In the genomic region with DNA sequence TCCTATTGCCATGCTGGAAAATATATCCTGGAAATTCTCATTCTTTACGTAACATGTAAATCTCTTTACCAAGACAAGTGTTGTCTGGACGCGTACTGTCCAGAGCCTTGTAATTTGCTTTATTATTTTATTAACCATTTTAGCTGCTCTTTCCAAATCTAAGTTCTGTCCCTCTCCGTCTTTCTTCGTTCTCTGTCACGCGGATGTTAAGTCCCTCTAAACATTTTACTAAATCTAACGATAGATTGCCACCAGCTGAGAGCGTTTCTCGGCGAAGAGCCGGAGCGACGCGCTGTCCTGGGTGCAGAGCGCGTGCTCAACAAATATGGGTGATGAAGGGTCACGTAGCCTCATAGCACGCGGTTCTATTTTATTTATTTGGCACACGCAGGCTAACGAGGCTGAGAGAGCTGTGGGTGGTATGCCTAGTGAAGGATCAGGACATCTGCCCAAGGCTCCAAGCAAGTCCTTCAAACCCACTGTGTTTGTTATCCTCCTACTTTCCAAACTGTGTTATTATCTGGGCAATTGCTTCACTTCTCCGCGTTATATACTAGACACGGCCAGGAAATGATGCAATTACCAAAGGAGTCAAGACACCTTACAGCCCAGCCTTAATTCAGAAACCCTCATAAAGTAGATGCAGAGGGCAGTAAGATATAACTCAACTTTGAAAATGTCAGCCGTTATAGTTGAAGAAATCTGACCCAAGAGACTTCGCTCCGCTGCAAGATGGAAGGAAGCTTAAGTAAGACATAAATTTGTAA, we compare ENCODE assay signal across 8 cellular contexts. TPM values are rescaled to one million over a fixed set of nuclear protein-coding genes. Genes with fewer than 3 reads are reported as not detected.
DNase-seq lines count a peak whose midpoint lies in the region; ATAC-seq lines count a peak whose summit lies in the region.

No MANE protein-coding gene starts in this region.

- peaks cover 9% of the 10 kb centered on the region for H3K36me3 Mint-ChIP-seq in activated naive CD8-positive, alpha-beta T cell treated with anti-CD3 and anti-CD28 coated beads for 36 hours

- H3K27me3 Mint-ChIP-seq in activated naive CD8-positive, alpha-beta T cell treated with anti-CD3 and anti-CD28 coated beads for 36 hours: no peaks in the 10 kb centered on the region

- H3K27me3 ChIP-seq in HAP-1 (ENCODE audit: low read depth): no peaks in the 10 kb centered on the region

- intact Hi-C loops in left cardiac atrium (cut with DNase I): loop anchor here (2.0 to 10.0 kb wide), 3 partner anchors 174 to 192 kb away; a partner anchor contains a TSS

- peak; percentile 89 to 91 for ATAC-seq in left cardiac atrium

- in situ Hi-C loops in HAP-1 (cut with MboI; ENCODE audit: low sequenced_read_pairs): loop anchor here (10.0 kb wide), 1 partner anchor 174 kb away; a partner anchor contains a TSS

- H3K4me3 ChIP-seq in GM08714 (ENCODE audit: low read length) (peak overlapping the region; percentile 98), HAP-1 (peak overlapping the region; percentile 44)

- no peaks in the 10 kb centered on the region for H3K9me3 ChIP-seq in HAP-1

- H3K36me3 ChIP-seq in HAP-1 (replicated peaks): no peaks in the 10 kb centered on the region

- no peak overlapping the region for H3K27ac Mint-ChIP-seq in activated naive CD8-positive, alpha-beta T cell treated with anti-CD3 and anti-CD28 coated beads for 36 hours

- H3K4me1 Mint-ChIP-seq in activated naive CD8-positive, alpha-beta T cell treated with anti-CD3 and anti-CD28 coated beads for 36 hours: peaks cover 12% of the 10 kb centered on the region

- peak; percentile 66 for DNase-seq in HAP-1 (ENCODE audit: low spot score in 2 of 2)
- DNase-seq in M059J (ENCODE audit: low read depth): peak; percentile 75
- peak; percentile 89 for DNase-seq in SIG-M5 treated with dmso at 0.1 percent for 504 hours (lab: John Stamatoyannopoulos, UW; ENCODE audit: unreplicated experiment)
- peak; percentile 60 for DNase-seq in activated naive CD8-positive, alpha-beta T cell treated with anti-CD3 and anti-CD28 coated beads for 36 hours
- peak; percentile 51 for DNase-seq in left cardiac atrium
- DNase-seq in putamen (ENCODE audit: low spot score): peak; percentile 72
- DNase-seq in cortex of kidney (lab: John Stamatoyannopoulos, UW): no peak

- no peak overlapping the region for H3K4me3 Mint-ChIP-seq in activated naive CD8-positive, alpha-beta T cell treated with anti-CD3 and anti-CD28 coated beads for 36 hours

- H3K4me1 ChIP-seq in HAP-1: peaks cover 20% of the 10 kb centered on the region

- H3K9me3 Mint-ChIP-seq in activated naive CD8-positive, alpha-beta T cell treated with anti-CD3 and anti-CD28 coated beads for 36 hours: no peaks in the 10 kb centered on the region

RNA-seq across cellular contexts. Expression of a gene that starts 10.0 kb away (rescaled TPM):
- total RNA-seq in M059J (2014; rRNA removed; shearing (Covaris generic)): 39.6 and 43.9 TPM in 2 replicates
- total RNA-seq in activated naive CD8-positive, alpha-beta T cell treated with anti-CD3 and anti-CD28 coated beads for 36 hours: 10 to 100 TPM; 73.7 to 76.4 TPM
- 10 to 100 TPM; 18.4 to 24.8 TPM for total RNA-seq in left cardiac atrium

RNA-seq across cellular contexts. Expression of a gene that starts 31.3 kb away (rescaled TPM):
- total RNA-seq in M059J (2014; rRNA removed; shearing (Covaris generic)): not detected in 2 replicates
- total RNA-seq in activated naive CD8-positive, alpha-beta T cell treated with anti-CD3 and anti-CD28 coated beads for 36 hours: not detected
- total RNA-seq in left cardiac atrium: 1 to 10 TPM; 2.1 to 2.5 TPM
